Comparison of ENCODE assay signal across 1 cellular context in the genomic region with DNA sequence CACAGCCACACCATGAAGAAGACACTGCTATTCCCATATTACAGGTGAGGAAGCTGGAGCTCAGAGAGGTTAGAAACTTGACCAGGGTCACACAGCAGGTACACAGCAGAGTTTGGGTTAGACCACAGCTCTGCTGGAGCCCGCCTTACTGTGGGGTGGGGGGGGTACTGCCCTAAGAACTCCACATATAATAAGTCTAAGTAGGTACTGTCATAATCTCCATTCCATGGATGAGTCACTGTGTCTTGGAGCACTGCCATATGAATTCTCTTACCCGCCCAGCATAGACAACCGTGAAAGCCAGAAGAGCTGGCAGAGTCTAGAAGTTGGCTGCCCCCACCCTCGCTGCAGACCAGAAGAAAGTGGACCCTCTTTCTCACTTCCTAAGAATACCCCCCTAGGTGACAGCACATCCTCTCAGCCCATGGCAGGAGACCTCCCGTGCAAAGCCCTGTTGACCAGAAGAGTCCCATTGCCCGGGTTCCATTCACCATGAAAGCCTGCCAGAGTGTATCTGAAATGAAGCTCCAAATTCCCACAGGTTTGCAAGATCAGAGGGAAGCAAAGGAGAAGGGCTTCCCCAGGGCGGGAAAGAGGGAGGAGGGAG.
TF ChIP-seq lines count a peak whose summit lies in the region.

No MANE protein-coding gene starts in this region.

TF ChIP-seq in SK-N-SH, 30 proteins besides CTCF, POLR2A, EP300 and RAD21 (continued from another document):
- TF ChIP-seq, protein P1, sequence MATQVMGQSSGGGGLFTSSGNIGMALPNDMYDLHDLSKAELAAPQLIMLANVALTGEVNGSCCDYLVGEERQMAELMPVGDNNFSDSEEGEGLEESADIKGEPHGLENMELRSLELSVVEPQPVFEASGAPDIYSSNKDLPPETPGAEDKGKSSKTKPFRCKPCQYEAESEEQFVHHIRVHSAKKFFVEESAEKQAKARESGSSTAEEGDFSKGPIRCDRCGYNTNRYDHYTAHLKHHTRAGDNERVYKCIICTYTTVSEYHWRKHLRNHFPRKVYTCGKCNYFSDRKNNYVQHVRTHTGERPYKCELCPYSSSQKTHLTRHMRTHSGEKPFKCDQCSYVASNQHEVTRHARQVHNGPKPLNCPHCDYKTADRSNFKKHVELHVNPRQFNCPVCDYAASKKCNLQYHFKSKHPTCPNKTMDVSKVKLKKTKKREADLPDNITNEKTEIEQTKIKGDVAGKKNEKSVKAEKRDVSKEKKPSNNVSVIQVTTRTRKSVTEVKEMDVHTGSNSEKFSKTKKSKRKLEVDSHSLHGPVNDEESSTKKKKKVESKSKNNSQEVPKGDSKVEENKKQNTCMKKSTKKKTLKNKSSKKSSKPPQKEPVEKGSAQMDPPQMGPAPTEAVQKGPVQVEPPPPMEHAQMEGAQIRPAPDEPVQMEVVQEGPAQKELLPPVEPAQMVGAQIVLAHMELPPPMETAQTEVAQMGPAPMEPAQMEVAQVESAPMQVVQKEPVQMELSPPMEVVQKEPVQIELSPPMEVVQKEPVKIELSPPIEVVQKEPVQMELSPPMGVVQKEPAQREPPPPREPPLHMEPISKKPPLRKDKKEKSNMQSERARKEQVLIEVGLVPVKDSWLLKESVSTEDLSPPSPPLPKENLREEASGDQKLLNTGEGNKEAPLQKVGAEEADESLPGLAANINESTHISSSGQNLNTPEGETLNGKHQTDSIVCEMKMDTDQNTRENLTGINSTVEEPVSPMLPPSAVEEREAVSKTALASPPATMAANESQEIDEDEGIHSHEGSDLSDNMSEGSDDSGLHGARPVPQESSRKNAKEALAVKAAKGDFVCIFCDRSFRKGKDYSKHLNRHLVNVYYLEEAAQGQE (IDR thresholded peaks at IDR 0.05; ENCODE audit: low read depth, low read length), result no peak
- TF ChIP-seq, protein P2, sequence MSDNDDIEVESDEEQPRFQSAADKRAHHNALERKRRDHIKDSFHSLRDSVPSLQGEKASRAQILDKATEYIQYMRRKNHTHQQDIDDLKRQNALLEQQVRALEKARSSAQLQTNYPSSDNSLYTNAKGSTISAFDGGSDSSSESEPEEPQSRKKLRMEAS (IDR thresholded peaks at IDR 0.05; ENCODE audit: low read depth), result no peak
- TF ChIP-seq MEF2A (IDR thresholded peaks at IDR 0.05; ENCODE audit: borderline replicate concordance, low read depth) (no peak), POLR2AphosphoS5 (IDR thresholded peaks at IDR 0.05; ENCODE audit: low read depth, low read length) (no peak)
